8 cellular contexts compared by ENCODE assay signal in the genomic region with DNA sequence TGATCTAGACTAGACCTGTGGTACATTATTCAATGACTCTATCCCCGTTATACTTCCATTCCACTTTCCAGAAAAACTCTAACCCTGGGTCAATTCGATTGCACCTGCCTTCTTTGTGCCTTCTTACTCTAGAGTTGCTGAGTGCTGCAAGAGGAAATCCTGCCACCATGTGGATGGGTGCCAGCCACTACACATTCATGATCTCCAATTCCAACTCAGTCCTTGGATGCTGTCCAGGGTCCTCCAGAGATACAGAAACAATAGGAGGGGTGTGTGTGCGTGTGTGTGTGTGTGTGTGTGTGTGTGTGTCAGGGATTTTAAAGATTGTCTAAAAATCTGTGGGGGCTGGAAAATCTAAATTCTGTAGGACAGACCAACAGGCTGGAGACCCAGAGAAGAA. TPM values are rescaled to one million over a fixed set of nuclear protein-coding genes. Genes with fewer than 3 reads are reported as not detected.
DNase-seq lines count a peak whose midpoint lies in the region; ATAC-seq and TF ChIP-seq lines count a peak whose summit lies in the region.

No MANE protein-coding gene starts in this region.

- TF ChIP-seq CTCF in BE2C (IDR thresholded peaks at IDR 0.05; ENCODE audit: low read depth, low read length): peak; percentile 70
- TF ChIP-seq CTCF in GM23338 (conservative IDR thresholded peaks at IDR 0.05; ENCODE audit: low read depth in 2 of 2): peak; percentile 65 to 86
- peak; percentile 32 for TF ChIP-seq CTCF in neural cell (IDR thresholded peaks at IDR 0.05; ENCODE audit: poor library complexity, severe bottlenecking)

- H3K9me3 ChIP-seq in BE2C (no peaks in the 10 kb centered on the region), neural cell (ENCODE audit: low read length) (no peaks in the 10 kb centered on the region)

- CTCF ChIA-PET in activated CD4-positive, alpha-beta memory T cell treated with anti-CD3 and anti-CD28 coated beads, Interleukin-2, amount 10 ng/mL, durations not matched to agents 7 days and 5 days (lab: Charles Lee): no interaction called here

- no peaks in the 10 kb centered on the region for H3K9me3 Mint-ChIP-seq in GM23338
- no peaks in the 10 kb centered on the region for H3K9me3 Mint-ChIP-seq in activated CD4-positive, alpha-beta memory T cell treated with anti-CD3 and anti-CD28 coated beads, Interleukin-2, amount 10 ng/mL, durations not matched to agents 7 days and 5 days

- no peaks in the 10 kb centered on the region for H4K20me1 ChIP-seq in GM23338 (replicated peaks; ENCODE audit: insufficient read depth)
- no peaks in the 10 kb centered on the region for H4K20me1 ChIP-seq in neural cell (ENCODE audit: insufficient read depth)

- no peaks in the 10 kb centered on the region for H3K36me3 Mint-ChIP-seq in GM23338 (ENCODE audit: low read depth)
- H3K36me3 Mint-ChIP-seq in activated CD4-positive, alpha-beta memory T cell treated with anti-CD3 and anti-CD28 coated beads, Interleukin-2, amount 10 ng/mL, durations not matched to agents 7 days and 5 days (ENCODE audit: low read depth): no peaks in the 10 kb centered on the region

- H3F3A ChIP-seq in GM23338 (replicated peaks; ENCODE audit: low read depth): no peaks in the 10 kb centered on the region
- no peaks in the 10 kb centered on the region for H3F3A ChIP-seq in neural cell (ENCODE audit: insufficient read depth, low read length, poor library complexity, severe bottlenecking)

- H3K36me3 ChIP-seq in BE2C (no peaks in the 10 kb centered on the region), GM23338 (ENCODE audit: insufficient read depth) (no peaks in the 10 kb centered on the region), neural cell (ENCODE audit: insufficient read depth, low read length) (no peaks in the 10 kb centered on the region)

- ATAC-seq in GM23338: peak; percentile 95

- no peaks in the 10 kb centered on the region for H3K27me3 Mint-ChIP-seq in GM23338 (ENCODE audit: insufficient read depth, low read depth, poor library complexity)
- no peaks in the 10 kb centered on the region for H3K27me3 Mint-ChIP-seq in activated CD4-positive, alpha-beta memory T cell treated with anti-CD3 and anti-CD28 coated beads, Interleukin-2, amount 10 ng/mL, durations not matched to agents 7 days and 5 days

- no peaks in the 10 kb centered on the region for H3K4me1 ChIP-seq in BE2C
- no peaks in the 10 kb centered on the region for H3K4me1 ChIP-seq in GM23338 (ENCODE audit: insufficient read depth)

- H3K4me1 Mint-ChIP-seq in GM23338: no peaks in the 10 kb centered on the region
- H3K4me1 Mint-ChIP-seq in activated CD4-positive, alpha-beta memory T cell treated with anti-CD3 and anti-CD28 coated beads, Interleukin-2, amount 10 ng/mL, durations not matched to agents 7 days and 5 days: peaks cover 11% of the 10 kb centered on the region

- TF ChIP-seq EP300 in neural cell (conservative IDR thresholded peaks at IDR 0.05; ENCODE audit: poor library complexity, severe bottlenecking): no peak

- no peak for TF ChIP-seq POLR2A in erythroblast (IDR thresholded peaks at IDR 0.05; ENCODE audit: low read length)

- DNase-seq in BE2C (peak; percentile 68), GM23338 (ENCODE audit: low spot score) (peak; percentile 71), NCI-H345 (lab: John Stamatoyannopoulos, UW) (peak; percentile 84), erythroblast (lab: John Stamatoyannopoulos, UW) (peak; percentile 36 to 49), mesenteric fat pad (ENCODE audit: low spot score) (no peak), NCI-H128 (lab: John Stamatoyannopoulos, UW; ENCODE audit: unreplicated experiment) (no peak)
- DNase-seq in activated CD4-positive, alpha-beta memory T cell treated with anti-CD3 and anti-CD28 coated beads, Interleukin-2, amount 10 ng/mL, durations not matched to agents 7 days and 5 days: peak; percentile 46

- H3K4me2 ChIP-seq in GM23338 (no peak overlapping the region), neural cell (ENCODE audit: low read length) (no peak overlapping the region)

- H3K27ac ChIP-seq in GM23338 (ENCODE audit: low read depth) (no peak overlapping the region), neural cell (ENCODE audit: low read length) (no peak overlapping the region)

- H3K4me3 ChIP-seq in BE2C (ENCODE audit: low read depth, low read length) (no peak overlapping the region), GM23338 (no peak overlapping the region), neural cell (ENCODE audit: low read length) (no peak overlapping the region)

- H3K27me3 ChIP-seq in BE2C: no peaks in the 10 kb centered on the region
- no peaks in the 10 kb centered on the region for H3K27me3 ChIP-seq in GM23338 (ENCODE audit: insufficient read depth)
- no peaks in the 10 kb centered on the region for H3K27me3 ChIP-seq in neural cell (ENCODE audit: insufficient read depth, low read depth, low read length)

- no peak overlapping the region for H3K27ac Mint-ChIP-seq in GM23338
- no peak overlapping the region for H3K27ac Mint-ChIP-seq in activated CD4-positive, alpha-beta memory T cell treated with anti-CD3 and anti-CD28 coated beads, Interleukin-2, amount 10 ng/mL, durations not matched to agents 7 days and 5 days

- H2AFZ ChIP-seq in GM23338 (no peak overlapping the region), neural cell (ENCODE audit: low read depth, low read length) (no peak overlapping the region)

- H3K9ac ChIP-seq in neural cell (ENCODE audit: low read length): no peak overlapping the region

- no peak overlapping the region for H3K4me3 Mint-ChIP-seq in GM23338
- H3K4me3 Mint-ChIP-seq in activated CD4-positive, alpha-beta memory T cell treated with anti-CD3 and anti-CD28 coated beads, Interleukin-2, amount 10 ng/mL, durations not matched to agents 7 days and 5 days: no peak overlapping the region

- H3K79me2 ChIP-seq in GM23338 (replicated peaks; ENCODE audit: insufficient read depth) (no peaks in the 10 kb centered on the region), neural cell (replicated peaks; ENCODE audit: insufficient read depth, low read length) (no peaks in the 10 kb centered on the region)

- POLR2A ChIA-PET in activated CD4-positive, alpha-beta memory T cell treated with anti-CD3 and anti-CD28 coated beads, Interleukin-2, amount 10 ng/mL, durations not matched to agents 7 days and 5 days (lab: Charles Lee): no interaction called here

- no peaks in the 10 kb centered on the region for H3K9me2 ChIP-seq in GM23338 (ENCODE audit: insufficient read depth)
- H3K9me2 ChIP-seq in neural cell (ENCODE audit: insufficient read depth, low read length): no peaks in the 10 kb centered on the region

- TF ChIP-seq RAD21 in neural cell (conservative IDR thresholded peaks at IDR 0.05): no peak

TF ChIP-seq in GM23338, 12 proteins besides CTCF, POLR2A, EP300 and RAD21 (continues in another document):
- TF ChIP-seq ZNF331 (CRISPR knock-in tag; IDR thresholded peaks at IDR 0.05; ENCODE audit: low read depth): no peak

TF ChIP-seq in neural cell, 6 proteins besides CTCF, POLR2A, EP300 and RAD21:
- TF ChIP-seq MXI1 (conservative IDR thresholded peaks at IDR 0.05; ENCODE audit: poor library complexity, severe bottlenecking): no peak
- no peak for TF ChIP-seq SMC3 (conservative IDR thresholded peaks at IDR 0.05; ENCODE audit: poor library complexity)
- TF ChIP-seq, protein P1, sequence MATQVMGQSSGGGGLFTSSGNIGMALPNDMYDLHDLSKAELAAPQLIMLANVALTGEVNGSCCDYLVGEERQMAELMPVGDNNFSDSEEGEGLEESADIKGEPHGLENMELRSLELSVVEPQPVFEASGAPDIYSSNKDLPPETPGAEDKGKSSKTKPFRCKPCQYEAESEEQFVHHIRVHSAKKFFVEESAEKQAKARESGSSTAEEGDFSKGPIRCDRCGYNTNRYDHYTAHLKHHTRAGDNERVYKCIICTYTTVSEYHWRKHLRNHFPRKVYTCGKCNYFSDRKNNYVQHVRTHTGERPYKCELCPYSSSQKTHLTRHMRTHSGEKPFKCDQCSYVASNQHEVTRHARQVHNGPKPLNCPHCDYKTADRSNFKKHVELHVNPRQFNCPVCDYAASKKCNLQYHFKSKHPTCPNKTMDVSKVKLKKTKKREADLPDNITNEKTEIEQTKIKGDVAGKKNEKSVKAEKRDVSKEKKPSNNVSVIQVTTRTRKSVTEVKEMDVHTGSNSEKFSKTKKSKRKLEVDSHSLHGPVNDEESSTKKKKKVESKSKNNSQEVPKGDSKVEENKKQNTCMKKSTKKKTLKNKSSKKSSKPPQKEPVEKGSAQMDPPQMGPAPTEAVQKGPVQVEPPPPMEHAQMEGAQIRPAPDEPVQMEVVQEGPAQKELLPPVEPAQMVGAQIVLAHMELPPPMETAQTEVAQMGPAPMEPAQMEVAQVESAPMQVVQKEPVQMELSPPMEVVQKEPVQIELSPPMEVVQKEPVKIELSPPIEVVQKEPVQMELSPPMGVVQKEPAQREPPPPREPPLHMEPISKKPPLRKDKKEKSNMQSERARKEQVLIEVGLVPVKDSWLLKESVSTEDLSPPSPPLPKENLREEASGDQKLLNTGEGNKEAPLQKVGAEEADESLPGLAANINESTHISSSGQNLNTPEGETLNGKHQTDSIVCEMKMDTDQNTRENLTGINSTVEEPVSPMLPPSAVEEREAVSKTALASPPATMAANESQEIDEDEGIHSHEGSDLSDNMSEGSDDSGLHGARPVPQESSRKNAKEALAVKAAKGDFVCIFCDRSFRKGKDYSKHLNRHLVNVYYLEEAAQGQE (IDR thresholded peaks at IDR 0.05; ENCODE audit: borderline replicate concordance): no peak
- no peak for TF ChIP-seq TAF1 (IDR thresholded peaks at IDR 0.05; ENCODE audit: low read depth)
- no peak for TF ChIP-seq EZH2 (IDR thresholded peaks at IDR 0.05; ENCODE audit: borderline replicate concordance, insufficient read depth, low read length, poor library complexity, severe bottlenecking)
- TF ChIP-seq POLR2AphosphoS5 (IDR thresholded peaks at IDR 0.05): no peak

RNA-seq across cellular contexts. Expression of a gene that starts 42.9 kb away (rescaled TPM):
- polyA plus RNA-seq in BE2C (2012; ENCODE audit: insufficient read depth, insufficient read length, low read depth): 2.4 TPM
- 6.4 and 21.9 TPM in 2 replicates for total RNA-seq in GM23338 (2014; rRNA removed; shearing (Covaris generic))
- polyA plus RNA-seq in GM23338 (2016; fragmentation: Nextera tagmentation; extraction: Ambion mirVana) (4.5 and 4.8 TPM in 2 replicates), neural cell (44.8 and 57.1 TPM in 2 replicates)
- total RNA-seq in activated CD4-positive, alpha-beta memory T cell treated with anti-CD3 and anti-CD28 coated beads, Interleukin-2, amount 10 ng/mL, durations not matched to agents 7 days and 5 days: 10 to 100 TPM; 25.0 to 29.0 TPM
- polyA minus RNA-seq in neural cell: 37.7 and 38.5 TPM in 2 replicates
- 3.8 TPM for total RNA-seq in mesenteric fat pad

RNA-seq across cellular contexts. Expression of a gene that starts 55.8 kb away (rescaled TPM):
- not detected for polyA plus RNA-seq in BE2C (2012; ENCODE audit: insufficient read depth, insufficient read length, low read depth)
- 5.0 and 5.6 TPM in 2 replicates for total RNA-seq in GM23338 (2014; rRNA removed; shearing (Covaris generic))
- 1.4 and 1.7 TPM in 2 replicates for polyA plus RNA-seq in GM23338 (2016; fragmentation: Nextera tagmentation; extraction: Ambion mirVana)
- total RNA-seq in activated CD4-positive, alpha-beta memory T cell treated with anti-CD3 and anti-CD28 coated beads, Interleukin-2, amount 10 ng/mL, durations not matched to agents 7 days and 5 days: under 1 TPM; 0.33 to 0.45 TPM
- 4.7 and 5.4 TPM in 2 replicates for polyA plus RNA-seq in neural cell
- polyA minus RNA-seq in neural cell: 10.0 and 11.7 TPM in 2 replicates
- 0.39 TPM for total RNA-seq in mesenteric fat pad

Comparison
In these comparisons a context has a peak if more than half of its experiments do, and no peak if none do; other contexts are left out.
1. DNase-seq: peak in BE2C (single experiment), GM23338 (single experiment), NCI-H345 (single experiment), activated CD4-positive, alpha-beta memory T cell treated with anti-CD3 and anti-CD28 coated beads, Interleukin-2, amount 10 ng/mL, durations not matched to agents 7 days and 5 days (single experiment) and erythroblast (2 of 2); none in mesenteric fat pad (single experiment) and NCI-H128 (single experiment).
2. Peak in every context shown above with its lines, with median percentiles within 50 percentile points of each other: CTCF ChIP-seq.